Comparison of ENCODE assay signal across 5 cellular contexts in genomic region chr17:81464586-81464985, GRCh38.
A peak's percentile ranks its signal among the peaks of the same experiment; 100 is the strongest.
TF ChIP-seq lines count a peak whose summit lies in the region.

No MANE protein-coding gene starts in this region.

TF ChIP-seq in SK-N-SH, 30 proteins besides CTCF, POLR2A, EP300 and RAD21 (continues in another document):
- TF ChIP-seq JUND (IDR thresholded peaks at IDR 0.05) (no peak), POLR2AphosphoS5 (IDR thresholded peaks at IDR 0.05; ENCODE audit: low read depth, low read length) (no peak), MXI1 (IDR thresholded peaks at IDR 0.05; ENCODE audit: low read depth, low read length) (no peak), GABPA (IDR thresholded peaks at IDR 0.05; ENCODE audit: low read depth) (no peak), YY1 (IDR thresholded peaks at IDR 0.05; ENCODE audit: low read depth) (no peak), USF2 (IDR thresholded peaks at IDR 0.05; ENCODE audit: borderline replicate concordance, low read depth, low read length) (no peak), TAF1 (IDR thresholded peaks at IDR 0.05; ENCODE audit: borderline replicate concordance, low read depth, low read length) (no peak), FOSL2 (IDR thresholded peaks at IDR 0.05; ENCODE audit: borderline replicate concordance, low read depth) (no peak)
- TF ChIP-seq, protein P1, sequence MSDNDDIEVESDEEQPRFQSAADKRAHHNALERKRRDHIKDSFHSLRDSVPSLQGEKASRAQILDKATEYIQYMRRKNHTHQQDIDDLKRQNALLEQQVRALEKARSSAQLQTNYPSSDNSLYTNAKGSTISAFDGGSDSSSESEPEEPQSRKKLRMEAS (IDR thresholded peaks at IDR 0.05; ENCODE audit: low read depth): no peak
- TF ChIP-seq, protein P2, sequence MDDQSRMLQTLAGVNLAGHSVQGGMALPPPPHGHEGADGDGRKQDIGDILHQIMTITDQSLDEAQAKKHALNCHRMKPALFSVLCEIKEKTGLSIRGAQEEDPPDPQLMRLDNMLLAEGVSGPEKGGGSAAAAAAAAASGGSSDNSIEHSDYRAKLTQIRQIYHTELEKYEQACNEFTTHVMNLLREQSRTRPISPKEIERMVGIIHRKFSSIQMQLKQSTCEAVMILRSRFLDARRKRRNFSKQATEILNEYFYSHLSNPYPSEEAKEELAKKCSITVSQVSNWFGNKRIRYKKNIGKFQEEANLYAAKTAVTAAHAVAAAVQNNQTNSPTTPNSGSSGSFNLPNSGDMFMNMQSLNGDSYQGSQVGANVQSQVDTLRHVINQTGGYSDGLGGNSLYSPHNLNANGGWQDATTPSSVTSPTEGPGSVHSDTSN (IDR thresholded peaks at IDR 0.05): no peak

TF ChIP-seq in SK-N-SH treated with all-trans-retinoic acid at 6 μM for 48 hours, 23 proteins besides CTCF, POLR2A, EP300 and RAD21:
- TF ChIP-seq TCF4 (CRISPR knock-in tag; IDR thresholded peaks at IDR 0.05; ENCODE audit: borderline replicate concordance) (no peak), CSDC2 (CRISPR knock-in tag; IDR thresholded peaks at IDR 0.05) (no peak), TSHZ2 (CRISPR knock-in tag; IDR thresholded peaks at IDR 0.05) (no peak)
- TF ChIP-seq, protein P3, sequence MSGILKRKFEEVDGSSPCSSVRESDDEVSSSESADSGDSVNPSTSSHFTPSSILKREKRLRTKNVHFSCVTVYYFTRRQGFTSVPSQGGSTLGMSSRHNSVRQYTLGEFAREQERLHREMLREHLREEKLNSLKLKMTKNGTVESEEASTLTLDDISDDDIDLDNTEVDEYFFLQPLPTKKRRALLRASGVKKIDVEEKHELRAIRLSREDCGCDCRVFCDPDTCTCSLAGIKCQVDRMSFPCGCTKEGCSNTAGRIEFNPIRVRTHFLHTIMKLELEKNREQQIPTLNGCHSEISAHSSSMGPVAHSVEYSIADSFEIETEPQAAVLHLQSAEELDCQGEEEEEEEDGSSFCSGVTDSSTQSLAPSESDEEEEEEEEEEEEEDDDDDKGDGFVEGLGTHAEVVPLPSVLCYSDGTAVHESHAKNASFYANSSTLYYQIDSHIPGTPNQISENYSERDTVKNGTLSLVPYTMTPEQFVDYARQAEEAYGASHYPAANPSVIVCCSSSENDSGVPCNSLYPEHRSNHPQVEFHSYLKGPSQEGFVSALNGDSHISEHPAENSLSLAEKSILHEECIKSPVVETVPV (CRISPR knock-in tag; IDR thresholded peaks at IDR 0.05): no peak

TF ChIP-seq in IMR-90, 13 proteins besides CTCF, POLR2A, EP300 and RAD21:
- TF ChIP-seq USF2 (IDR thresholded peaks at IDR 0.05; ENCODE audit: low read depth, low read length) (no peak), FOS (IDR thresholded peaks at IDR 0.05; ENCODE audit: low read depth, low read length) (no peak), NFE2L2 (IDR thresholded peaks at IDR 0.05; ENCODE audit: low read depth, low read length) (no peak), MXI1 (IDR thresholded peaks at IDR 0.05; ENCODE audit: borderline replicate concordance, low read depth, low read length) (no peak), BHLHE40 (IDR thresholded peaks at IDR 0.05; ENCODE audit: low read depth, low read length) (no peak), CHD1 (IDR thresholded peaks at IDR 0.05; ENCODE audit: low read depth, low read length) (no peak)
- TF ChIP-seq, protein P4, sequence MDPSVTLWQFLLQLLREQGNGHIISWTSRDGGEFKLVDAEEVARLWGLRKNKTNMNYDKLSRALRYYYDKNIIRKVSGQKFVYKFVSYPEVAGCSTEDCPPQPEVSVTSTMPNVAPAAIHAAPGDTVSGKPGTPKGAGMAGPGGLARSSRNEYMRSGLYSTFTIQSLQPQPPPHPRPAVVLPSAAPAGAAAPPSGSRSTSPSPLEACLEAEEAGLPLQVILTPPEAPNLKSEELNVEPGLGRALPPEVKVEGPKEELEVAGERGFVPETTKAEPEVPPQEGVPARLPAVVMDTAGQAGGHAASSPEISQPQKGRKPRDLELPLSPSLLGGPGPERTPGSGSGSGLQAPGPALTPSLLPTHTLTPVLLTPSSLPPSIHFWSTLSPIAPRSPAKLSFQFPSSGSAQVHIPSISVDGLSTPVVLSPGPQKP (IDR thresholded peaks at IDR 0.05; ENCODE audit: borderline replicate concordance, low read depth, low read length): no peak

TF ChIP-seq in K562, 482 proteins besides CTCF, POLR2A, EP300 and RAD21:
- TF ChIP-seq, protein P5, sequence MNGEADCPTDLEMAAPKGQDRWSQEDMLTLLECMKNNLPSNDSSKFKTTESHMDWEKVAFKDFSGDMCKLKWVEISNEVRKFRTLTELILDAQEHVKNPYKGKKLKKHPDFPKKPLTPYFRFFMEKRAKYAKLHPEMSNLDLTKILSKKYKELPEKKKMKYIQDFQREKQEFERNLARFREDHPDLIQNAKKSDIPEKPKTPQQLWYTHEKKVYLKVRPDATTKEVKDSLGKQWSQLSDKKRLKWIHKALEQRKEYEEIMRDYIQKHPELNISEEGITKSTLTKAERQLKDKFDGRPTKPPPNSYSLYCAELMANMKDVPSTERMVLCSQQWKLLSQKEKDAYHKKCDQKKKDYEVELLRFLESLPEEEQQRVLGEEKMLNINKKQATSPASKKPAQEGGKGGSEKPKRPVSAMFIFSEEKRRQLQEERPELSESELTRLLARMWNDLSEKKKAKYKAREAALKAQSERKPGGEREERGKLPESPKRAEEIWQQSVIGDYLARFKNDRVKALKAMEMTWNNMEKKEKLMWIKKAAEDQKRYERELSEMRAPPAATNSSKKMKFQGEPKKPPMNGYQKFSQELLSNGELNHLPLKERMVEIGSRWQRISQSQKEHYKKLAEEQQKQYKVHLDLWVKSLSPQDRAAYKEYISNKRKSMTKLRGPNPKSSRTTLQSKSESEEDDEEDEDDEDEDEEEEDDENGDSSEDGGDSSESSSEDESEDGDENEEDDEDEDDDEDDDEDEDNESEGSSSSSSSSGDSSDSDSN (IDR thresholded peaks at IDR 0.05; ENCODE audit: borderline replicate concordance in 1 of 2, low read depth in 2 of 2, low read length in 2 of 2): no peak
- peak; percentile 32; the same call in 1 of the 2 replicates for TF ChIP-seq ZBTB7A (IDR thresholded peaks at IDR 0.05; ENCODE audit: borderline replicate concordance, control insufficient read depth, low read depth, low read length)
- 0 out of 2 replicates have a peak, but pooled peaks have one; percentile 20 for TF ChIP-seq MAFG (tag; conservative IDR thresholded peaks at IDR 0.05)
- TF ChIP-seq BRF1 (IDR thresholded peaks at IDR 0.05; ENCODE audit: borderline replicate concordance, extremely low read depth, insufficient read length): no peak
- 0 out of 2 replicates have a peak, but pooled peaks have one; percentile 21 for TF ChIP-seq DPF2 (IDR thresholded peaks at IDR 0.05)
- TF ChIP-seq VEZF1 (CRISPR knock-in tag; IDR thresholded peaks at IDR 0.05): peak; percentile 41; the same call in 1 of the 2 replicates
- peak; percentile 62 for TF ChIP-seq NFIC (IDR thresholded peaks at IDR 0.05)
- TF ChIP-seq NFE2 (IDR thresholded peaks at IDR 0.05; ENCODE audit: low read depth): peak; percentile 59
TF ChIP-seq in K562: peak in this region for 6.

TF ChIP-seq in HepG2, 621 proteins besides CTCF, POLR2A, EP300 and RAD21:
- TF ChIP-seq ZNF496 (CRISPR knock-in tag; IDR thresholded peaks at IDR 0.05; ENCODE audit: insufficient replicate concordance): no peak
- no peak for TF ChIP-seq RORA (CRISPR knock-in tag; IDR thresholded peaks at IDR 0.05)
- TF ChIP-seq FLYWCH1 (CRISPR knock-in tag; IDR thresholded peaks at IDR 0.05): no peak
